In genomic region chr14:88379706-88380343, GRCh38 we compare ENCODE assay signal across 29 cellular contexts. TPM values are rescaled to one million over a fixed set of nuclear protein-coding genes. Genes with fewer than 3 reads are reported as not detected.
"Had no signal": no experiment of that assay in that cellular context is flagged by ENCODE, and none has a peak within 500 bp of the region (broad histone marks: within the 10 kb centered on the region; RNA-seq: fewer than 3 reads in every experiment).

No MANE protein-coding gene starts in this region.

- H3K27me3 ChIP-seq: gastrocnemius medialis, hepatocyte, right atrium auricular region, suprapubic skin, tibial nerve had no signal

- FAIRE-seq: colon, keratinocyte had no signal

- H3K27ac Mint-ChIP-seq: activated CD4-positive, alpha-beta memory T cell treated with anti-CD3 and anti-CD28 coated beads, Interleukin-2, amount 10 ng/mL, durations not matched to agents 7 days and 5 days; activated CD4-positive, alpha-beta T cell treated with anti-CD3 and anti-CD28 coated beads, Interleukin-2, amount 10 ng/mL, durations not matched to agents 7 days and 5 days; activated naive CD8-positive, alpha-beta T cell; activated T-cell treated with anti-CD3 and anti-CD28 coated beads, Interleukin-2, amount 50 U/mL, for 24 hours; mesothelial cell of epicardium; naive thymus-derived CD4-positive, alpha-beta T cell; T-cell had no signal

- H3K36me3 Mint-ChIP-seq: activated naive CD8-positive, alpha-beta T cell; mesothelial cell of epicardium; naive thymus-derived CD4-positive, alpha-beta T cell; T-cell had no signal

- H3K4me3 ChIP-seq: esophagus squamous epithelium, gastrocnemius medialis, hepatocyte, right atrium auricular region, suprapubic skin, tibial nerve had no signal

- H3K36me3 ChIP-seq: esophagus squamous epithelium, gastrocnemius medialis, right atrium auricular region, suprapubic skin, tibial nerve had no signal

- H3K79me2 ChIP-seq: hepatocyte had no signal

- H3K4me1 ChIP-seq: right atrium auricular region had no signal

- H3K9me3 ChIP-seq: esophagus squamous epithelium, suprapubic skin had no signal

- H3K9me3 Mint-ChIP-seq: activated CD4-positive, alpha-beta memory T cell treated with anti-CD3 and anti-CD28 coated beads, Interleukin-2, amount 10 ng/mL, durations not matched to agents 7 days and 5 days; activated CD4-positive, alpha-beta T cell treated with anti-CD3 and anti-CD28 coated beads, Interleukin-2, amount 10 ng/mL, durations not matched to agents 7 days and 5 days; activated T-cell treated with anti-CD3 and anti-CD28 coated beads, Interleukin-2, amount 50 U/mL, for 24 hours; T-cell had no signal

- DNase-seq: activated CD4-positive, alpha-beta memory T cell treated with anti-CD3 and anti-CD28 coated beads, Interleukin-2, amount 10 ng/mL, durations not matched to agents 7 days and 5 days; activated CD4-positive, alpha-beta T cell treated with anti-CD3 and anti-CD28 coated beads for 1 hour; activated CD4-positive, alpha-beta T cell treated with anti-CD3 and anti-CD28 coated beads, Interleukin-2, amount 10 ng/mL, durations not matched to agents 7 days and 5 days; activated CD8-positive, alpha-beta memory T cell treated with anti-CD3 and anti-CD28 coated beads, Interleukin-2, amount 50 U/mL, for 48 hours; activated naive CD4-positive, alpha-beta T cell; activated T-cell treated with anti-CD3 and anti-CD28 coated beads, Interleukin-2, amount 50 U/mL, for 24 hours; effector CD4-positive, alpha-beta T cell; esophagus squamous epithelium; gastrocnemius medialis; left cardiac atrium; left ventricle myocardium superior; naive thymus-derived CD4-positive, alpha-beta T cell; occipital lobe; stimulated activated CD4-positive, alpha-beta T cell treated with anti-CD3 and anti-CD28 coated beads, Interleukin-15, amount 100 ng/mL, for 24 hours; stimulated activated CD4-positive, alpha-beta T cell treated with anti-CD3 and anti-CD28 coated beads, Interleukin-2, amount 100 ng/mL, for 24 hours; stimulated activated naive CD4-positive, alpha-beta T cell; T-cell had no signal

- H3K27ac ChIP-seq: epithelial cell of prostate, esophagus squamous epithelium, gastrocnemius medialis, hepatocyte, right atrium auricular region, suprapubic skin, tibial nerve had no signal

- ATAC-seq: gastrocnemius medialis; left cardiac atrium; left ventricle myocardium superior; naive thymus-derived CD4-positive, alpha-beta T cell; T-cell had no signal

- H3K4me3 Mint-ChIP-seq: activated CD4-positive, alpha-beta memory T cell treated with anti-CD3 and anti-CD28 coated beads, Interleukin-2, amount 10 ng/mL, durations not matched to agents 7 days and 5 days; activated CD4-positive, alpha-beta T cell treated with anti-CD3 and anti-CD28 coated beads, Interleukin-2, amount 10 ng/mL, durations not matched to agents 7 days and 5 days; activated naive CD8-positive, alpha-beta T cell; activated T-cell treated with anti-CD3 and anti-CD28 coated beads, Interleukin-2, amount 50 U/mL, for 24 hours; mesothelial cell of epicardium; naive thymus-derived CD4-positive, alpha-beta T cell; T-cell had no signal

- H3K27me3 Mint-ChIP-seq: activated naive CD8-positive, alpha-beta T cell had no signal

- H2AFZ ChIP-seq: hepatocyte had no signal

- H3K4me2 ChIP-seq: hepatocyte had no signal

RNA-seq across cellular contexts. Expression of gene KCNK10, which starts 56.8 kb away (rescaled TPM):
- total RNA-seq: activated CD4-positive, alpha-beta memory T cell treated with anti-CD3 and anti-CD28 coated beads, Interleukin-2, amount 10 ng/mL, durations not matched to agents 7 days and 5 days; activated CD4-positive, alpha-beta T cell treated with anti-CD3 and anti-CD28 coated beads, Interleukin-2, amount 10 ng/mL, durations not matched to agents 7 days and 5 days; dermis blood vessel endothelial cell; gastrocnemius medialis; left cardiac atrium; left ventricle myocardium superior; lung microvascular endothelial cell; mesothelial cell of epicardium; right atrium auricular region; T-cell; T-helper 2 cell treated with Interferon-gamma antibody and Interleukin-4, amounts not matched to agents 100 ng/mL and 5 ng/mL, for 36 hours; tibial nerve had no signal
- polyA plus RNA-seq: naive thymus-derived CD4-positive, alpha-beta T cell had no signal
